19 cellular contexts compared by ENCODE assay signal in genomic region chr4:80264352-80264647, GRCh38. TPM values are rescaled to one million over a fixed set of nuclear protein-coding genes. Genes with fewer than 3 reads are reported as not detected.
"Had no signal": no experiment of that assay in that cellular context is flagged by ENCODE, and none has a peak within 500 bp of the region (broad histone marks: within the 10 kb centered on the region; RNA-seq: fewer than 3 reads in every experiment).

No MANE protein-coding gene starts in this region.

- H3K9me3 ChIP-seq: esophagus squamous epithelium, ovary, sigmoid colon, spleen, thoracic aorta, upper lobe of right lung had no signal

- DNase-seq: activated CD4-positive, alpha-beta T cell treated with anti-CD3 and anti-CD28 coated beads, Interleukin-2, amount 10 ng/mL, durations not matched to agents 7 days and 5 days; activated CD4-positive, CD25-positive, alpha-beta regulatory T cell; activated CD8-positive, alpha-beta T cell treated with anti-CD3 and anti-CD28 coated beads, Interleukin-2, amount 10 ng/mL, durations not matched to agents 7 days and 5 days; activated naive CD4-positive, alpha-beta T cell treated with anti-CD3 and anti-CD28 coated beads for 36 hours; activated T-cell treated with anti-CD3 and anti-CD28 coated beads, Interleukin-2, amount 50 U/mL, for 24 hours; anterior cingulate cortex; effector CD4-positive, alpha-beta T cell; esophagus squamous epithelium; kidney; midbrain; ovary; sigmoid colon; stimulated activated naive B cell treated with anti-CD40 and anti-IgM and Interleukin-4, amounts not matched to agents 10 μg/mL and 1 μg/mL and 100 μg/mL, for 72 hours; upper lobe of right lung had no signal

- ATAC-seq: activated CD8-positive, alpha-beta T cell treated with anti-CD3 and anti-CD28 coated beads, Interleukin-2, amount 10 ng/mL, durations not matched to agents 7 days and 5 days; left lobe of liver; stimulated activated naive B cell treated with anti-CD40 and anti-IgM and Interleukin-4, amounts not matched to agents 10 μg/mL and 1 μg/mL and 100 μg/mL, for 72 hours; upper lobe of right lung had no signal

- H3K27ac ChIP-seq: esophagus squamous epithelium, ovary, sigmoid colon, SK-N-MC, spleen, thoracic aorta, upper lobe of right lung had no signal

- H3K4me3 ChIP-seq: esophagus squamous epithelium, lung, ovary, sigmoid colon, SK-N-MC, spleen, thoracic aorta, upper lobe of right lung had no signal

- H3K27me3 ChIP-seq: ovary had no signal

- H3K36me3 ChIP-seq: esophagus squamous epithelium, ovary, sigmoid colon, spleen, thoracic aorta, upper lobe of right lung had no signal

RNA-seq across cellular contexts. Expression of gene FGF5, which starts 2.2 kb away (rescaled TPM):
- total RNA-seq: activated CD4-positive, alpha-beta T cell treated with anti-CD3 and anti-CD28 coated beads, Interleukin-2, amount 10 ng/mL, durations not matched to agents 7 days and 5 days; activated CD8-positive, alpha-beta T cell treated with anti-CD3 and anti-CD28 coated beads, Interleukin-2, amount 10 ng/mL, durations not matched to agents 7 days and 5 days; activated naive CD4-positive, alpha-beta T cell treated with anti-CD3 and anti-CD28 coated beads for 36 hours; esophagus squamous epithelium; left lobe of liver; thoracic aorta; upper lobe of right lung had no signal
- polyA plus RNA-seq: lung, spleen had no signal
